14 cellular contexts compared by ENCODE assay signal in genomic region chr4:30836231-30836630, GRCh38.
"Had no signal": no experiment of that assay in that cellular context is flagged by ENCODE, and none has a peak within 500 bp of the region (broad histone marks: within the 10 kb centered on the region; RNA-seq: fewer than 3 reads in every experiment).

No MANE protein-coding gene starts in this region.

- H3K36me3 ChIP-seq: neural progenitor cell, pancreas, tibial artery had no signal

- H3K9me3 ChIP-seq: pancreas, tibial artery had no signal

- ATAC-seq: pancreas had no signal

- H2AFZ ChIP-seq: neural progenitor cell had no signal

- H3K4me3 ChIP-seq: coronary artery, neural progenitor cell, pancreas, tibial artery had no signal

- H3K27ac Mint-ChIP-seq: activated B cell treated with CpG ODN at 0.5 μM for 24 hours; activated CD4-positive, alpha-beta T cell treated with anti-CD3 and anti-CD28 coated beads, Interleukin-2, amount 10 ng/mL, durations not matched to agents 24 days and 14 days; activated naive CD4-positive, alpha-beta T cell treated with anti-CD3 and anti-CD28 coated beads, Interleukin-2, amount 50 U/mL, for 24 hours had no signal

- H3K27me3 ChIP-seq: neural progenitor cell, pancreas, tibial artery had no signal

- H3K36me3 Mint-ChIP-seq: activated naive CD4-positive, alpha-beta T cell treated with anti-CD3 and anti-CD28 coated beads, Interleukin-2, amount 50 U/mL, for 24 hours; neural progenitor cell had no signal

- H3K4me3 Mint-ChIP-seq: activated B cell treated with CpG ODN at 0.5 μM for 24 hours; activated CD4-positive, alpha-beta T cell treated with anti-CD3 and anti-CD28 coated beads, Interleukin-2, amount 10 ng/mL, durations not matched to agents 24 days and 14 days; activated naive CD4-positive, alpha-beta T cell treated with anti-CD3 and anti-CD28 coated beads, Interleukin-2, amount 50 U/mL, for 24 hours had no signal

- H3K4me1 Mint-ChIP-seq: activated B cell treated with CpG ODN at 0.5 μM for 24 hours; activated CD4-positive, alpha-beta T cell treated with anti-CD3 and anti-CD28 coated beads, Interleukin-2, amount 10 ng/mL, durations not matched to agents 24 days and 14 days; activated naive CD4-positive, alpha-beta T cell treated with anti-CD3 and anti-CD28 coated beads, Interleukin-2, amount 50 U/mL, for 24 hours had no signal

- DNase-seq: activated B cell treated with CpG ODN at 0.5 μM for 24 hours; activated CD4-positive, alpha-beta T cell treated with anti-CD3 and anti-CD28 coated beads, Interleukin-2, amount 10 ng/mL, durations not matched to agents 24 days and 14 days; activated CD8-positive, alpha-beta memory T cell treated with anti-CD3 and anti-CD28 coated beads for 24 hours; amniotic stem cell; effector CD4-positive, alpha-beta T cell; hippocampal formation; kidney glomerular epithelial cell; pancreas; small intestine; T-helper 2 cell; tibial artery had no signal

- H3K27me3 Mint-ChIP-seq: activated B cell treated with CpG ODN at 0.5 μM for 24 hours; activated CD4-positive, alpha-beta T cell treated with anti-CD3 and anti-CD28 coated beads, Interleukin-2, amount 10 ng/mL, durations not matched to agents 24 days and 14 days; activated naive CD4-positive, alpha-beta T cell treated with anti-CD3 and anti-CD28 coated beads, Interleukin-2, amount 50 U/mL, for 24 hours had no signal

- H3K9me3 Mint-ChIP-seq: activated B cell treated with CpG ODN at 0.5 μM for 24 hours; activated CD4-positive, alpha-beta T cell treated with anti-CD3 and anti-CD28 coated beads, Interleukin-2, amount 10 ng/mL, durations not matched to agents 24 days and 14 days; neural progenitor cell had no signal

- H3K4me1 ChIP-seq: pancreas had no signal

- H3K27ac ChIP-seq: coronary artery, neural progenitor cell, pancreas, tibial artery had no signal
